ENCODE assay signal across 8 cellular contexts in the genomic region with DNA sequence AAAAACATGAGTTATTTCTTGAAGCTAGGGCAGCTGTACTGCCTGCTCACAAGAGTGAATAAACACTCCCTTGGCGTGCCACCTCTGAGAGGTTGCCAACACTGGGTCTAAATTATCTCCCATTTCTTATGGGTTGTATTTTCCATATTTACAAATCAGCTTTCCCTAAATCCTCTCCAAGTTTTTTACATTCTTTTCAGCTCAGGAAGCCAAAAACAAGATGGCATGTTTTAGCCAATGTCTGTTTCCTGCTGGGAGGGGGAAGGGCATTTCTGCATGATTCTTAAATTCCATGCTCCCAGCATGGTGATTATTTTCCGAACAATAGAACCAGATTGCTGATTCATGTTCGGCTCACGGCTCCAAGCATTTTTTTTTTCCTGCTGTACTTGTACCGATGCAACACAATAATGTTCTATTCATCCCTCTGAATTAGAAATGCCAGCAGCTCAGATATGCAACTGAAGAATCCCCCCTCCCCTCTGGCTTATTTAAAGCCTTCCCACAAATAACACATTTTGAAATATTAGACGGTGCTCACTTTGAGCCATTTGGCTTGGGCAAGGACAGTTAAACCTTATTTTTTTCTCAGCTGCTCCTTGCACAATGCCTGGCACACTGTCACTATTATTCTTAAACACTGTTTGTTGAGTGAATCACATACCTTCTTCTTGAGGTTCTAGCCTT.
DNase-seq lines count a peak whose midpoint lies in the region; ATAC-seq, FAIRE-seq and TF ChIP-seq lines count a peak whose summit lies in the region.

No MANE protein-coding gene starts in this region.

- H3K9me2 ChIP-seq in OCI-LY7 (ENCODE audit: insufficient read depth, low read length) = no peaks in the 10 kb centered on the region

- H3K36me3 ChIP-seq in A673 (ENCODE audit: insufficient read depth, low read length, poor library complexity, severe bottlenecking) = no peaks in the 10 kb centered on the region
- H3K36me3 ChIP-seq in bronchial epithelial cell (ENCODE audit: control insufficient read depth, insufficient read depth, low read length) = no peaks in the 10 kb centered on the region
- H3K36me3 ChIP-seq in left lung = no peaks in the 10 kb centered on the region
- no peaks in the 10 kb centered on the region for H3K36me3 ChIP-seq in OCI-LY7 (ENCODE audit: insufficient read depth, low read length)

- no peak for TF ChIP-seq CTCF in A673 (conservative IDR thresholded peaks at IDR 0.05; ENCODE audit: low read depth, low read length)
- TF ChIP-seq CTCF in bronchial epithelial cell (IDR thresholded peaks at IDR 0.05; ENCODE audit: insufficient read depth, low read length, severe bottlenecking) = no peak
- no peak for TF ChIP-seq CTCF in left lung (IDR thresholded peaks at IDR 0.05)
- TF ChIP-seq CTCF in GM13976 (IDR thresholded peaks at IDR 0.05; ENCODE audit: borderline replicate concordance, control extremely low read depth, extremely low read depth, insufficient read depth, missing control alignments) = no peak
- TF ChIP-seq CTCF in OCI-LY7 (conservative IDR thresholded peaks at IDR 0.05; ENCODE audit: low read length) = no peak

- no peak overlapping the region for H3K4me2 ChIP-seq in OCI-LY7 (ENCODE audit: low read length)

- ATAC-seq in left lung = peak; percentile 36

- H3K27ac ChIP-seq in A673 (ENCODE audit: low read depth, low read length, poor library complexity, severe bottlenecking) (no peak overlapping the region), left lung (peak overlapping the region in 1 of 2 donors; percentile 48), OCI-LY7 (ENCODE audit: low read depth, low read length, poor library complexity, severe bottlenecking) (no peak overlapping the region)

- POLR2A ChIA-PET in A673 (lab: Charles Lee; ENCODE audit: low non-redundant PET) = interaction anchor here (0.9 kb wide), 1 partner anchor 325 kb away, joined by 11 read pairs; a partner anchor contains a TSS
- POLR2A ChIA-PET in OCI-LY7 (lab: Charles Lee) = interaction anchor here (0.6 kb wide), 2 partner anchors 18 to 207 kb away, joined by 3 to 7 read pairs; no protein-coding TSS in a partner anchor

- CTCF ChIA-PET in A673 (lab: Charles Lee) (interaction anchor here (0.8 kb wide), 1 partner anchor 56 kb away, joined by 3 read pairs; no protein-coding TSS in a partner anchor), OCI-LY7 (lab: Charles Lee; ENCODE audit: unreplicated experiment) (no interaction called here)

- DNase-seq in A673 (ENCODE audit: low spot score) (peak; percentile 80), NCI-H128 (lab: John Stamatoyannopoulos, UW; ENCODE audit: unreplicated experiment) (peak; percentile 4), bronchial epithelial cell (ENCODE audit: low read depth) (peak; percentile 91), left lung (no peak), NCI-H524 treated with DMSO at 0.1 percent for 48 hours (lab: John Stamatoyannopoulos, UW) (no peak), NCI-H82 (lab: John Stamatoyannopoulos, UW) (no peak), GM13976 (ENCODE audit: low spot score) (no peak), OCI-LY7 (ENCODE audit: low spot score) (no peak)

- no peak overlapping the region for H3K4me3 ChIP-seq in A673 (ENCODE audit: low read depth, low read length, poor library complexity, severe bottlenecking)
- no peak overlapping the region for H3K4me3 ChIP-seq in bronchial epithelial cell (ENCODE audit: low read depth, low read length)
- no peak overlapping the region for H3K4me3 ChIP-seq in left lung
- H3K4me3 ChIP-seq in OCI-LY7 (ENCODE audit: low read depth, low read length, poor library complexity, severe bottlenecking) = no peak overlapping the region

- no peaks in the 10 kb centered on the region for H3K79me2 ChIP-seq in OCI-LY7 (ENCODE audit: insufficient read depth, low read depth, low read length)

- BruUV-seq in A673 (replicated peaks; lab: Mats Ljungman, UMichigan) = no TSS peak
- BruUV-seq in OCI-LY7 (replicated peaks; lab: Mats Ljungman, UMichigan) = no TSS peak

- no peaks in the 10 kb centered on the region for H4K20me1 ChIP-seq in OCI-LY7 (ENCODE audit: insufficient read depth, low read length)

- H3K27me3 ChIP-seq in A673 (replicated peaks; ENCODE audit: insufficient read depth, low read depth, low read length, poor library complexity) = no peaks in the 10 kb centered on the region
- H3K27me3 ChIP-seq in bronchial epithelial cell (ENCODE audit: control insufficient read depth, insufficient read depth, low read length) = no peaks in the 10 kb centered on the region
- no peaks in the 10 kb centered on the region for H3K27me3 ChIP-seq in left lung

- no peak for FAIRE-seq in bronchial epithelial cell (lab: Jason Lieb, UNC)

- intact Hi-C loops in A673 (cut with micrococcal nuclease; ENCODE audit: unreplicated experiment) = no loop called here
- intact Hi-C loops in left lung (cut with DNase I) = no loop called here
- intact Hi-C loops in OCI-LY7 (cut with micrococcal nuclease; ENCODE audit: unreplicated experiment) = no loop called here

- H3K9me3 ChIP-seq in A673 (ENCODE audit: low read depth, low read length, poor library complexity, severe bottlenecking) (no peaks in the 10 kb centered on the region), left lung (no peaks in the 10 kb centered on the region), OCI-LY7 (ENCODE audit: low read length) (no peaks in the 10 kb centered on the region)

- peaks cover 14% of the 10 kb centered on the region for H3K4me1 ChIP-seq in A673 (ENCODE audit: insufficient read depth, low read length, poor library complexity, severe bottlenecking)
- H3K4me1 ChIP-seq in left lung = peaks cover 0 to 6% of the 10 kb centered on the region in 2 donors
- H3K4me1 ChIP-seq in OCI-LY7 (ENCODE audit: insufficient read depth, low read length, poor library complexity, severe bottlenecking) = no peaks in the 10 kb centered on the region

- no peak overlapping the region for H2AFZ ChIP-seq in OCI-LY7 (ENCODE audit: low read length)

- in situ Hi-C loops in GM13976 (cut with MboI; ENCODE audit: low sequenced_read_pairs, unreplicated experiment) = loop anchor here (25.0 kb wide), 1 partner anchor 355 kb away; no protein-coding TSS in a partner anchor

Comparison
In these comparisons a context has a peak if more than half of its experiments do, and no peak if none do; other contexts are left out.
1. DNase-seq: peak in A673 (single experiment), NCI-H128 (single experiment) and bronchial epithelial cell (single experiment); none in left lung (0 of 2), NCI-H524 treated with DMSO at 0.1 percent for 48 hours (single experiment), NCI-H82 (single experiment), GM13976 (single experiment) and OCI-LY7 (single experiment).